11 cellular contexts compared by ENCODE assay signal in genomic region chr1:30715216-30715615, GRCh38. TPM values are rescaled to one million over a fixed set of nuclear protein-coding genes. Genes with fewer than 3 reads are reported as not detected.
A peak's percentile ranks its signal among the peaks of the same experiment; 100 is the strongest.
DNase-seq lines count a peak whose midpoint lies in the region; ATAC-seq, FAIRE-seq and TF ChIP-seq lines count a peak whose summit lies in the region.
"Had no signal": no experiment of that assay in that cellular context is flagged by ENCODE, and none has a peak within 500 bp of the region (broad histone marks: within the 10 kb centered on the region; RNA-seq: fewer than 3 reads in every experiment).

No MANE protein-coding gene starts in this region.

- no peak for ATAC-seq in GM21737 (IDR thresholded peaks at IDR 0.05; ENCODE audit: unreplicated experiment)
- ATAC-seq in naive thymus-derived CD4-positive, alpha-beta T cell = no peak
- ATAC-seq in stimulated activated memory B cell treated with anti-CD40 and anti-IgM and Interleukin-4, amounts not matched to agents 10 μg/mL and 1 μg/mL and 100 μg/mL, for 72 hours = no peak

- H3K36me3 ChIP-seq in OCI-LY7 (ENCODE audit: insufficient read depth, low read length) = no peaks in the 10 kb centered on the region
- no peaks in the 10 kb centered on the region for H3K36me3 ChIP-seq in naive thymus-derived CD4-positive, alpha-beta T cell (ENCODE audit: control insufficient read depth in 2 of 3, insufficient read depth in 3 of 3, low read length in 3 of 3)
- no peaks in the 10 kb centered on the region for H3K36me3 ChIP-seq in uterus

- no peak overlapping the region for H2AFZ ChIP-seq in OCI-LY7 (ENCODE audit: low read length)

- no peaks in the 10 kb centered on the region for H3K27me3 ChIP-seq in naive thymus-derived CD4-positive, alpha-beta T cell (ENCODE audit: control insufficient read depth in 2 of 2, insufficient read depth in 2 of 2, low read length in 2 of 2)
- no peaks in the 10 kb centered on the region for H3K27me3 ChIP-seq in uterus

- POLR2A ChIA-PET in AG04449 (lab: Yijun Ruan, JAX) (no interaction called here), OCI-LY7 (lab: Charles Lee) (no interaction called here)
- POLR2A ChIA-PET in naive thymus-derived CD4-positive, alpha-beta T cell (lab: Charles Lee) = interaction anchor here (0.7 to 0.8 kb wide), 2 partner anchors 189 to 206 kb away, joined by 3 read pairs; no protein-coding TSS in a partner anchor

- no peaks in the 10 kb centered on the region for H3K9me2 ChIP-seq in OCI-LY7 (ENCODE audit: insufficient read depth, low read length)

- H3K27ac ChIP-seq in OCI-LY7 (ENCODE audit: low read depth, low read length, poor library complexity, severe bottlenecking) (no peak overlapping the region), uterus (no peak overlapping the region)
- no peak overlapping the region for H3K27ac ChIP-seq in naive thymus-derived CD4-positive, alpha-beta T cell (ENCODE audit: low read depth, low read length)

- FAIRE-seq in D721Med (lab: Jason Lieb, UNC) = no peak
- FAIRE-seq: G401.6 had no signal

- no peak overlapping the region for H3K4me3 Mint-ChIP-seq in naive thymus-derived CD4-positive, alpha-beta T cell
- H3K4me3 Mint-ChIP-seq in stimulated activated memory B cell treated with anti-CD40 and anti-IgM and Interleukin-4, amounts not matched to agents 10 μg/mL and 1 μg/mL and 100 μg/mL, for 72 hours = no peak overlapping the region

- no peaks in the 10 kb centered on the region for H3K36me3 Mint-ChIP-seq in naive thymus-derived CD4-positive, alpha-beta T cell
- H3K36me3 Mint-ChIP-seq in stimulated activated memory B cell treated with anti-CD40 and anti-IgM and Interleukin-4, amounts not matched to agents 10 μg/mL and 1 μg/mL and 100 μg/mL, for 72 hours = no peaks in the 10 kb centered on the region

- peaks cover 6 to 23% (median 19%) of the 10 kb centered on the region in 7 donors for H3K4me1 Mint-ChIP-seq in naive thymus-derived CD4-positive, alpha-beta T cell
- H3K4me1 Mint-ChIP-seq in stimulated activated memory B cell treated with anti-CD40 and anti-IgM and Interleukin-4, amounts not matched to agents 10 μg/mL and 1 μg/mL and 100 μg/mL, for 72 hours = peaks cover 18% of the 10 kb centered on the region

- H3K4me3 ChIP-seq in AG04449 (ENCODE audit: low read depth, low read length) (no peak overlapping the region), OCI-LY7 (ENCODE audit: low read depth, low read length, poor library complexity, severe bottlenecking) (no peak overlapping the region), fibroblast of villous mesenchyme (ENCODE audit: low read depth, low read length) (no peak overlapping the region), uterus (no peak overlapping the region)
- no peak overlapping the region for H3K4me3 ChIP-seq in naive thymus-derived CD4-positive, alpha-beta T cell (ENCODE audit: low read length)

- no peak for DNase-seq in AG04449 (ENCODE audit: low read depth, low spot score)
- DNase-seq in D721Med (ENCODE audit: insufficient read length, low spot score) = no peak
- DNase-seq in OCI-LY7 (ENCODE audit: low spot score) = no peak
- DNase-seq in fibroblast of villous mesenchyme (ENCODE audit: low read depth) = no peak
- DNase-seq in naive thymus-derived CD4-positive, alpha-beta T cell = no peak
- DNase-seq in uterus = no peak
- DNase-seq: NCI-H524 treated with DMSO at 0.1 percent for 48 hours, nucleus accumbens had no signal

- no peak for TF ChIP-seq POLR2A in uterus (IDR thresholded peaks at IDR 0.05)

- no peaks in the 10 kb centered on the region for H4K20me1 ChIP-seq in OCI-LY7 (ENCODE audit: insufficient read depth, low read length)

- peaks cover 0 to 11% (median 0%) of the 10 kb centered on the region in 5 donors for H3K27me3 Mint-ChIP-seq in naive thymus-derived CD4-positive, alpha-beta T cell
- peaks cover 28% of the 10 kb centered on the region for H3K27me3 Mint-ChIP-seq in stimulated activated memory B cell treated with anti-CD40 and anti-IgM and Interleukin-4, amounts not matched to agents 10 μg/mL and 1 μg/mL and 100 μg/mL, for 72 hours

- CTCF ChIA-PET in AG04449 (lab: Yijun Ruan, JAX) (interaction anchor here (0.7 to 19.4 kb wide), 3 partner anchors 8 to 335 kb away, joined by 3 to 943 read pairs (median 26); no protein-coding TSS in a partner anchor), OCI-LY7 (lab: Charles Lee; ENCODE audit: unreplicated experiment) (no interaction called here)
- CTCF ChIA-PET in naive thymus-derived CD4-positive, alpha-beta T cell (lab: Charles Lee) = interaction anchor here (0.7 to 1.5 kb wide), 2 partner anchors 18 to 67 kb away, joined by 3 read pairs; no protein-coding TSS in a partner anchor

- H3K9me3 Mint-ChIP-seq in naive thymus-derived CD4-positive, alpha-beta T cell = peaks cover 0 to 9% (median 0%) of the 10 kb centered on the region in 11 donors
- H3K9me3 Mint-ChIP-seq in stimulated activated memory B cell treated with anti-CD40 and anti-IgM and Interleukin-4, amounts not matched to agents 10 μg/mL and 1 μg/mL and 100 μg/mL, for 72 hours = peaks cover 3% of the 10 kb centered on the region

- peak overlapping the region in 1 of 9 donors; percentile 51 for H3K27ac Mint-ChIP-seq in naive thymus-derived CD4-positive, alpha-beta T cell
- H3K27ac Mint-ChIP-seq in stimulated activated memory B cell treated with anti-CD40 and anti-IgM and Interleukin-4, amounts not matched to agents 10 μg/mL and 1 μg/mL and 100 μg/mL, for 72 hours = no peak overlapping the region

- H3K4me1 ChIP-seq in OCI-LY7 (ENCODE audit: insufficient read depth, low read length, poor library complexity, severe bottlenecking) (peaks cover 10% of the 10 kb centered on the region), uterus (no peaks in the 10 kb centered on the region)
- H3K4me1 ChIP-seq in naive thymus-derived CD4-positive, alpha-beta T cell (ENCODE audit: control insufficient read depth in 2 of 2, insufficient read depth in 2 of 2, low read length in 2 of 2) = peaks cover 10% of the 10 kb centered on the region in 2 donors

- H3K9me3 ChIP-seq in OCI-LY7 (ENCODE audit: low read length) (peaks cover 10% of the 10 kb centered on the region; the same call in 1 of the 2 replicates), uterus (peaks cover 0 to 5% of the 10 kb centered on the region in 2 donors)
- H3K9me3 ChIP-seq in naive thymus-derived CD4-positive, alpha-beta T cell (ENCODE audit: control insufficient read depth in 2 of 3, low read length in 3 of 3) = peaks cover 0 to 9% (median 0%) of the 10 kb centered on the region in 3 experiments

- no peaks in the 10 kb centered on the region for H3K79me2 ChIP-seq in OCI-LY7 (ENCODE audit: insufficient read depth, low read depth, low read length)

- intact Hi-C loops in OCI-LY7 (cut with micrococcal nuclease; ENCODE audit: unreplicated experiment) (no loop called here), uterus (cut with DNase I; ENCODE audit: low total_unique reads) (loop anchor here (10.0 kb wide), 1 partner anchor 1480 kb away; the partner anchor contains the start of genes MECR and PTPRU)
- intact Hi-C loops in naive thymus-derived CD4-positive, alpha-beta T cell (cut with micrococcal nuclease) = loop anchor here (5.0 to 10.0 kb wide), 4 partner anchors 212 to 1533 kb away; partner anchors contain the start of genes PUM1 (in 1 of the 2), SRSF4 (in 1 of the 2) and TMEM39B (in 1 of the 2)

- BruUV-seq in OCI-LY7 (replicated peaks; lab: Mats Ljungman, UMichigan) = no TSS peak

- H3K4me2 ChIP-seq in OCI-LY7 (ENCODE audit: low read length) = no peak overlapping the region

- TF ChIP-seq CTCF in AG04449 (IDR thresholded peaks at IDR 0.05; ENCODE audit: insufficient read depth, low read length, missing control alignments) (peak; percentile 32), D721Med (IDR thresholded peaks at IDR 0.05; ENCODE audit: insufficient read depth, missing control alignments) (peak; percentile 5), OCI-LY7 (conservative IDR thresholded peaks at IDR 0.05; ENCODE audit: low read length) (peak; percentile 72), fibroblast of villous mesenchyme (IDR thresholded peaks at IDR 0.05; ENCODE audit: insufficient read depth, low read depth, low read length) (peak; percentile 37), uterus (IDR thresholded peaks at IDR 0.05) (peak in 1 of 4 experiments; percentile 27)

RNA-seq across cellular contexts. Expression of gene MATN1, which starts 8.2 kb away (rescaled TPM):
- total RNA-seq in OCI-LY7 (2014; rRNA removed; shearing (Covaris generic)) = 0.18 and 0.28 TPM in 2 replicates
- total RNA-seq in OCI-LY7 (2022) (0.42 TPM in 1 of 2 replicates, not detected in the other), fibroblast of villous mesenchyme (not detected in 2 replicates), uterus (1 to 10 TPM in 1 of 4 donors, under 1 TPM in 1, not detected in 2; 0.46 to 1.7 TPM)
- total RNA-seq in naive thymus-derived CD4-positive, alpha-beta T cell = 1 to 10 TPM in 2 of 5 experiments, under 1 TPM in 3; 0.08 to 3.6 (median 0.22) TPM
- polyA plus RNA-seq in naive thymus-derived CD4-positive, alpha-beta T cell = not detected

RNA-seq across cellular contexts. Expression of gene LAPTM5, which starts 42.4 kb away (rescaled TPM):
- total RNA-seq in OCI-LY7 (2014; rRNA removed; shearing (Covaris generic)) = 91.2 and 113 TPM in 2 replicates
- total RNA-seq in OCI-LY7 (2022) (137 and 163 TPM in 2 replicates), fibroblast of villous mesenchyme (not detected in 2 replicates), uterus (10 to 100 TPM in 3 of 4 donors, 1 to 10 TPM in 1; 6.1 to 76.8 (median 15.8) TPM)
- 100 to 1,000 TPM; 464 to 783 (median 647) TPM for total RNA-seq in naive thymus-derived CD4-positive, alpha-beta T cell
- 100 to 1,000 TPM; 551 to 556 TPM for polyA plus RNA-seq in naive thymus-derived CD4-positive, alpha-beta T cell
